10 cellular contexts compared by ENCODE assay signal in the genomic region with DNA sequence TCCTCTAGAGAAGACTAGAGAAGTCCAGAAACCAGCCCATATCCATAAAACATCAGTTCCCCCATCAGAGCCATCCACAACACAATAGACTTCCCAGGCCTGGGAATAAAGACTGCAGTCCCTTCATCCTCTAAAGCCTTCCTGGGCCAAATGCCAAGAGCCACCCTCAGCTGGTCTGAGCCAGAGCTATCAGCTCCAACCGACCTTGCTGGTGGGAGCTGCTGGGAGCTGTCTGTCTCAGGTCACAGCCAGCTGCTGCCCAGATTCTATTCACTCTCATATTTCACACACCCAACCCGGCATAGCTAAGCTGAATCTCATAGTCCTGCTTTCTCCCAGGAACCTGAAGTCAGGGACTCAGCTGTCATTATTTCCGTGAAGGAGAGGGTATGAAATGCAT.
DNase-seq lines count a peak whose midpoint lies in the region; ATAC-seq and TF ChIP-seq lines count a peak whose summit lies in the region.
"Had no signal": no experiment of that assay in that cellular context is flagged by ENCODE, and none has a peak within 500 bp of the region (broad histone marks: within the 10 kb centered on the region; RNA-seq: fewer than 3 reads in every experiment).

No MANE protein-coding gene starts in this region.

- in situ Hi-C loops in astrocyte of the spinal cord (cut with HindIII; ENCODE audit: low sequenced_read_pairs) = no loop called here

- ATAC-seq in GM19023 (IDR thresholded peaks at IDR 0.05; ENCODE audit: unreplicated experiment) = no peak
- no peak for ATAC-seq in HG03039 (IDR thresholded peaks at IDR 0.05; ENCODE audit: unreplicated experiment)

- DNase-seq in COR-L47 (lab: John Stamatoyannopoulos, UW) (peak; percentile 47), NCI-H1694 treated with DMSO at 0.1 percent for 48 hours (lab: John Stamatoyannopoulos, UW) (peak; percentile 22), astrocyte of the spinal cord (ENCODE audit: low read depth, low spot score) (peak; percentile 13), medulla oblongata (ENCODE audit: extremely low spot score) (peak; percentile 70), cerebellar nuclear complex (lab: John Stamatoyannopoulos, UW) (no peak), NCI-H2081 treated with DMSO at 0.1 percent for 48 hours (lab: John Stamatoyannopoulos, UW) (no peak)
- DNase-seq: activated naive CD8-positive, alpha-beta T cell treated with anti-CD3 and anti-CD28 coated beads, Interleukin-2, amount 10 ng/mL, durations not matched to agents 7 days and 5 days; stimulated activated CD4-positive, alpha-beta T cell treated with anti-CD3 and anti-CD28 coated beads, Interleukin-15, amount 100 ng/mL, for 24 hours had no signal

- no peak for TF ChIP-seq CTCF in astrocyte of the spinal cord (IDR thresholded peaks at IDR 0.05; ENCODE audit: low read depth, low read length)

- H3K4me3 ChIP-seq in astrocyte of the spinal cord (ENCODE audit: low read depth, low read length) = no peak overlapping the region

Comparison
In these comparisons a context has a peak if more than half of its experiments do, and no peak if none do; other contexts are left out.
1. DNase-seq: peak in COR-L47 (single experiment), NCI-H1694 treated with DMSO at 0.1 percent for 48 hours (single experiment), astrocyte of the spinal cord (single experiment) and medulla oblongata (single experiment); none in cerebellar nuclear complex (0 of 2) and NCI-H2081 treated with DMSO at 0.1 percent for 48 hours (single experiment).